8 cellular contexts compared by ENCODE assay signal in the genomic region with DNA sequence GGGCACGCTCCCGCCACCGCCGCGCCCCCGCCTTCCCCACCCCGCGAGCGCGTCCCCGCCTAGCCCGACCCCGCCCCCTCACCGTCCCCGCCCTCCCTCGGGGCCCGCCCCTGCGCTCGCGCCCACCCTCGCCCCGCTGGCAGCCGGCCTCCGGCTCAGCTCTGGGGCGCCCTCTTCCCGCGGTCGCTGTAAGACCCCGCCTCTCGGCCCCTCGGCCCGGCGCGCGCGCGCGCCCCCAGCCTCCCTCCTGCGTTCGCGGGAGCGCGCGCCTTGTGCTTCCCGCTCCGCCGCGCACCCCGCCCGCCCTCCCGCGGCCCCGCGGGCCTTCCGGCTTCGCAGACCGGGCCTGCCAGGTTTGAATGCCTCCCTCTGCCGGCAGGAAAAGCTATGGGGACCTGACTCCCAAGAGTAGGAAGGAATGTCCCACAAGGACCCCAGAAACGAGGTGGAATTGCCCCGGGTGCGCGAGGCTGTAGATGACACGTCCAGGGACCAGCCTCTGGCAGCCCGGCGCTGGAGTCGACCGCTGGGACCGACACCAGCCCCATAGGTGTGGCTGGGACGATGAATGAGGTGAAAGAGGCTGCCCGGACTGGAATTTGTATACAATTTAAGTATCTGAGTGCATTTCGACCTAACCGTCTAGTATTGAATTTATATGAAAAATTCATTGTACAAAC. TPM values are rescaled to one million over a fixed set of nuclear protein-coding genes. Genes with fewer than 3 reads are reported as not detected.
DNase-seq lines count a peak whose midpoint lies in the region; TF ChIP-seq lines count a peak whose summit lies in the region.

No MANE protein-coding gene starts in this region.

- no peaks in the 10 kb centered on the region for H3K27me3 ChIP-seq in HAP-1 (ENCODE audit: low read depth)
- H3K27me3 ChIP-seq in neural progenitor cell: no peaks in the 10 kb centered on the region
- H3K27me3 ChIP-seq in stomach smooth muscle (ENCODE audit: control insufficient read depth in 1 of 2, insufficient read depth in 2 of 2, low read length in 2 of 2): no peaks in the 10 kb centered on the region

- H3K9me3 Mint-ChIP-seq in neural progenitor cell: no peaks in the 10 kb centered on the region

- peaks cover 4% of the 10 kb centered on the region; the same call in 1 of the 2 replicates for H3K36me3 ChIP-seq in HAP-1 (replicated peaks)
- no peaks in the 10 kb centered on the region for H3K36me3 ChIP-seq in neural progenitor cell
- no peaks in the 10 kb centered on the region for H3K36me3 ChIP-seq in stomach smooth muscle (ENCODE audit: control insufficient read depth in 2 of 2, insufficient read depth in 2 of 2, low read length in 2 of 2)

- peaks cover 40% of the 10 kb centered on the region for H3K79me2 ChIP-seq in neural progenitor cell (ENCODE audit: low read depth)

- H3K4me3 ChIP-seq in HAP-1 (peak overlapping the region; percentile 86), fibroblast of villous mesenchyme (ENCODE audit: low read depth, low read length) (peak overlapping the region; percentile 78), neural progenitor cell (peak overlapping the region; percentile 83), stomach smooth muscle (ENCODE audit: low read length in 2 of 2) (peak overlapping the region; percentile 84 to 88)

- in situ Hi-C loops in HAP-1 (cut with MboI; ENCODE audit: low sequenced_read_pairs): no loop called here

- peak overlapping the region; percentile 80 for H3K4me2 ChIP-seq in neural progenitor cell

- H2AFZ ChIP-seq in neural progenitor cell (replicated peaks): peak overlapping the region; percentile 87

- H3K36me3 Mint-ChIP-seq in neural progenitor cell: no peaks in the 10 kb centered on the region

- H3F3A ChIP-seq in neural progenitor cell (ENCODE audit: low read depth): peaks cover 23% of the 10 kb centered on the region

- peaks cover 17% of the 10 kb centered on the region for H3K4me1 Mint-ChIP-seq in neural progenitor cell

- H3K27ac Mint-ChIP-seq in neural progenitor cell: peak overlapping the region; percentile 98

- H3K27ac ChIP-seq in neural progenitor cell (peak overlapping the region; percentile 61), stomach smooth muscle (ENCODE audit: low read length) (peak overlapping the region; percentile 60)

- peak; percentile 77 for DNase-seq in GF-D8 (lab: John Stamatoyannopoulos, UW)
- peak; percentile 89 to 95 for DNase-seq in HAP-1 (ENCODE audit: low spot score in 2 of 2)
- peak; percentile 93 for DNase-seq in M059J (ENCODE audit: low read depth)
- DNase-seq in SHP77 (lab: John Stamatoyannopoulos, UW): peak; percentile 92
- peak; percentile 93 for DNase-seq in activated gamma-delta T cell (lab: John Stamatoyannopoulos, UW)
- peak; percentile 96 for DNase-seq in fibroblast of villous mesenchyme (ENCODE audit: low read depth)
- DNase-seq in neural progenitor cell (ENCODE audit: low spot score): peak; percentile 99

- no peaks in the 10 kb centered on the region for H3K9me3 ChIP-seq in HAP-1
- no peaks in the 10 kb centered on the region for H3K9me3 ChIP-seq in neural progenitor cell (ENCODE audit: low read depth)
- no peaks in the 10 kb centered on the region for H3K9me3 ChIP-seq in stomach smooth muscle (ENCODE audit: control insufficient read depth in 2 of 2, low read length in 2 of 2)

- H3K4me3 Mint-ChIP-seq in neural progenitor cell: peak overlapping the region; percentile 91

- TF ChIP-seq CTCF in fibroblast of villous mesenchyme (IDR thresholded peaks at IDR 0.05; ENCODE audit: insufficient read depth, low read depth, low read length): peak; percentile 61
- peak; percentile 62 for TF ChIP-seq CTCF in neural progenitor cell (IDR thresholded peaks at IDR 0.05)

- H3K4me1 ChIP-seq in HAP-1 (peaks cover 15% of the 10 kb centered on the region), neural progenitor cell (peaks cover 19% of the 10 kb centered on the region), stomach smooth muscle (ENCODE audit: control insufficient read depth, insufficient read depth, low read length) (no peaks in the 10 kb centered on the region)

- peaks cover 4% of the 10 kb centered on the region for H3K27me3 Mint-ChIP-seq in neural progenitor cell (ENCODE audit: insufficient read depth, low read depth)

- H3K9ac ChIP-seq in neural progenitor cell (peak overlapping the region; percentile 50), stomach smooth muscle (ENCODE audit: low read length in 2 of 2) (peak overlapping the region; percentile 79 to 84)

- H4K20me1 ChIP-seq in neural progenitor cell (ENCODE audit: low read depth): peaks cover 20% of the 10 kb centered on the region

RNA-seq across cellular contexts. Expression of a gene that starts 0.4 kb away (rescaled TPM):
- 36.9 and 49.1 TPM in 2 replicates for total RNA-seq in M059J (2014; rRNA removed; shearing (Covaris generic))
- total RNA-seq in fibroblast of villous mesenchyme (30.3 and 57.0 TPM in 2 replicates), neural progenitor cell (ENCODE audit: low replicate concordance) (84.7 and 85.3 TPM in 2 replicates)

RNA-seq across cellular contexts. Expression of a gene that starts 46.1 kb away (rescaled TPM):
- total RNA-seq in M059J (2014; rRNA removed; shearing (Covaris generic)): 32.1 and 48.1 TPM in 2 replicates
- total RNA-seq in fibroblast of villous mesenchyme (29.3 and 55.3 TPM in 2 replicates), neural progenitor cell (ENCODE audit: low replicate concordance) (14.5 and 23.8 TPM in 2 replicates)

Comparison
In these comparisons a context has a peak if more than half of its experiments do, and no peak if none do; other contexts are left out.
1. Peak in every context shown above with its lines: DNase-seq, H3K4me3 ChIP-seq and H3K27ac ChIP-seq.